ENCODE assay signal across 10 cellular contexts in genomic region chr4:926538-926937, GRCh38. TPM values are rescaled to one million over a fixed set of nuclear protein-coding genes. Genes with fewer than 3 reads are reported as not detected.
A peak's percentile ranks its signal among the peaks of the same experiment; 100 is the strongest.
DNase-seq lines count a peak whose midpoint lies in the region; ATAC-seq and TF ChIP-seq lines count a peak whose summit lies in the region.
"Had no signal": no experiment of that assay in that cellular context is flagged by ENCODE, and none has a peak within 500 bp of the region (broad histone marks: within the 10 kb centered on the region; RNA-seq: fewer than 3 reads in every experiment).

No MANE protein-coding gene starts in this region.

- DNase-seq in DMS53 (lab: John Stamatoyannopoulos, UW) (peak; percentile 61), DMS53 treated with DMSO at 0.1 percent for 48 hours (lab: John Stamatoyannopoulos, UW; ENCODE audit: unreplicated experiment) (no peak), OCI-LY7 (ENCODE audit: low spot score) (peak; percentile 59), erythroblast (lab: John Stamatoyannopoulos, UW) (peak; percentile 44 to 50), retinal pigment epithelial cell (ENCODE audit: low read depth) (no peak), SIG-M5 treated with dmso at 0.1 percent for 504 hours (lab: John Stamatoyannopoulos, UW; ENCODE audit: unreplicated experiment) (no peak), medulla oblongata (ENCODE audit: extremely low spot score) (no peak)
- DNase-seq: activated CD4-positive, alpha-beta T cell treated with anti-CD3 and anti-CD28 coated beads, Interleukin-2, amount 50 U/mL, for 4 hours; cerebellar nuclear complex had no signal

- POLR2A ChIA-PET in OCI-LY7 (lab: Charles Lee), result no interaction called here

- peaks cover 68% of the 10 kb centered on the region for H3K4me1 ChIP-seq in OCI-LY7 (ENCODE audit: insufficient read depth, low read length, poor library complexity, severe bottlenecking)

- peak; percentile 76 for TF ChIP-seq CTCF in OCI-LY7 (conservative IDR thresholded peaks at IDR 0.05; ENCODE audit: low read length)
- TF ChIP-seq CTCF in retinal pigment epithelial cell (conservative IDR thresholded peaks at IDR 0.05; ENCODE audit: low read depth, low read length), result peak; percentile 64

- intact Hi-C loops in OCI-LY7 (cut with micrococcal nuclease; ENCODE audit: unreplicated experiment), result no loop called here

- CTCF ChIA-PET in OCI-LY7 (lab: Charles Lee; ENCODE audit: unreplicated experiment), result no interaction called here

- no peak for ATAC-seq in HG03095 (IDR thresholded peaks at IDR 0.05; ENCODE audit: unreplicated experiment)

- no peak overlapping the region for H3K27ac ChIP-seq in OCI-LY7 (ENCODE audit: low read depth, low read length, poor library complexity, severe bottlenecking)

- no peak overlapping the region for H3K4me2 ChIP-seq in OCI-LY7 (ENCODE audit: low read length)

- no peak for TF ChIP-seq POLR2A in erythroblast (IDR thresholded peaks at IDR 0.05; ENCODE audit: low read length)

- BruUV-seq in OCI-LY7 (replicated peaks; lab: Mats Ljungman, UMichigan), result no TSS peak

- H4K20me1 ChIP-seq in OCI-LY7 (ENCODE audit: insufficient read depth, low read length), result peaks cover 20% of the 10 kb centered on the region

- H3K4me3 ChIP-seq in OCI-LY7 (ENCODE audit: low read depth, low read length, poor library complexity, severe bottlenecking), result no peak overlapping the region
- no peak overlapping the region for H3K4me3 ChIP-seq in retinal pigment epithelial cell (ENCODE audit: low read length)

- no peak overlapping the region for H2AFZ ChIP-seq in OCI-LY7 (ENCODE audit: low read length)

- peaks cover 79% of the 10 kb centered on the region for H3K79me2 ChIP-seq in OCI-LY7 (ENCODE audit: insufficient read depth, low read depth, low read length)

- H3K9me3 ChIP-seq in OCI-LY7 (ENCODE audit: low read length), result no peaks in the 10 kb centered on the region

- no peaks in the 10 kb centered on the region for H3K9me2 ChIP-seq in OCI-LY7 (ENCODE audit: insufficient read depth, low read length)

- H3K36me3 ChIP-seq in OCI-LY7 (ENCODE audit: insufficient read depth, low read length), result peaks cover 6% of the 10 kb centered on the region; the same call in 1 of the 2 replicates

RNA-seq across cellular contexts. Expression of gene GAK, which starts 5.6 kb away (rescaled TPM):
- 77.5 and 86.1 TPM in 2 replicates for total RNA-seq in OCI-LY7 (2014; rRNA removed; shearing (Covaris generic))
- 107 and 111 TPM in 2 replicates for total RNA-seq in OCI-LY7 (2022)

RNA-seq across cellular contexts. Expression of gene TMEM175, which starts 5.7 kb away (rescaled TPM):
- 7.1 and 12.5 TPM in 2 replicates for total RNA-seq in OCI-LY7 (2014; rRNA removed; shearing (Covaris generic))
- 31.9 and 33.1 TPM in 2 replicates for total RNA-seq in OCI-LY7 (2022)

RNA-seq across cellular contexts. Expression of gene DGKQ, which starts 46.8 kb away (rescaled TPM):
- 8.6 and 11.3 TPM in 2 replicates for total RNA-seq in OCI-LY7 (2014; rRNA removed; shearing (Covaris generic))
- total RNA-seq in OCI-LY7 (2022), result 13.0 and 15.2 TPM in 2 replicates

Comparison
In these comparisons a context has a peak if more than half of its experiments do, and no peak if none do; other contexts are left out.
1. DNase-seq: peak in DMS53 (single experiment), OCI-LY7 (single experiment) and erythroblast (2 of 2); none in DMS53 treated with DMSO at 0.1 percent for 48 hours (single experiment), retinal pigment epithelial cell (single experiment), SIG-M5 treated with dmso at 0.1 percent for 504 hours (single experiment) and medulla oblongata (single experiment).